In the genomic region with DNA sequence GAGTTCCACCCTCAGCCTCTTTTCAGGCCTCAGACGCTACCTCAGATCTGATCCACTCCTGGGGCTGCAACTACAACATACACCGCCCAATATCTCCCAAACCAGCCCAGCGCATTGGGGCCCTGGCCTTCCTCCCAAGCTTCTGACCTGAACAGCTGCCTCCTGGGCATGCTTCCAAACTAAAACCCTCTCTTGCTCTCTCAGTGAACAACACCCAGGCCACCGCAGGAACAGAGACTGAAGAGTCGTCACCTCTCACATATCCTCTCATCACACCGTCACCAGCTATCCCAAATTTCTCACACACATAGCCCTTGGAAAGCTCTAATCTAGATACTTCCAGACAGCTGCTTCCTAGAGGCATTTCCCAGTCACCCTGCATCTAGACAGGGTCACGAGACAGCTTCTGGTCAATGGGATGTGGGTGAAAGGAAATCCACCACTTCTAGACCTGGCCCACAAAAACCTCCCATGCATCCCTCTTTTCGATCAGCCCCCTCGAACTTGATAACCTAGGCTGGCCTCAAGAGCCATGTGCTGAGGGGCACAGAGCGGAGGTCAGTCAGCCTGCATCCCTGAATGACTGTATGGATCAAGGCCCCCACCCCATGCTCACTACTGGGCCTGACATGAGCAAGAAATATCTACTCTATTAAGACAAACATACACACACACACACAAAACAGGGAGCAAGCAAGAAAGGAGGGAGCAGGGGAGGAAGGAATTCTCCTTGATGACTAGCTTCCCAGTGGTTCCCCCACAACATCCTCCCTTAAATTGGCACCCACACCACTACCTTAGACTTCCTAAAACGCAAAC, we compare ENCODE assay signal across 1 cellular context.
TF ChIP-seq lines count a peak whose summit lies in the region.

No MANE protein-coding gene starts in this region.

TF ChIP-seq in GM12878, 131 proteins besides CTCF, POLR2A, EP300 and RAD21 (continued from another document):
- TF ChIP-seq ZBTB40 (IDR thresholded peaks at IDR 0.05; ENCODE audit: borderline replicate concordance): no peak
- TF ChIP-seq YY1 (IDR thresholded peaks at IDR 0.05; ENCODE audit: low read depth, low read length): no peak
- TF ChIP-seq, protein P1, sequence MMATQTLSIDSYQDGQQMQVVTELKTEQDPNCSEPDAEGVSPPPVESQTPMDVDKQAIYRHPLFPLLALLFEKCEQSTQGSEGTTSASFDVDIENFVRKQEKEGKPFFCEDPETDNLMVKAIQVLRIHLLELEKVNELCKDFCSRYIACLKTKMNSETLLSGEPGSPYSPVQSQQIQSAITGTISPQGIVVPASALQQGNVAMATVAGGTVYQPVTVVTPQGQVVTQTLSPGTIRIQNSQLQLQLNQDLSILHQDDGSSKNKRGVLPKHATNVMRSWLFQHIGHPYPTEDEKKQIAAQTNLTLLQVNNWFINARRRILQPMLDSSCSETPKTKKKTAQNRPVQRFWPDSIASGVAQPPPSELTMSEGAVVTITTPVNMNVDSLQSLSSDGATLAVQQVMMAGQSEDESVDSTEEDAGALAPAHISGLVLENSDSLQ (IDR thresholded peaks at IDR 0.05): no peak
- no peak for TF ChIP-seq MTA3 (IDR thresholded peaks at IDR 0.05; ENCODE audit: borderline replicate concordance, low read length)
- TF ChIP-seq ZBTB4 (CRISPR knock-in tag; IDR thresholded peaks at IDR 0.05): no peak
- no peak for TF ChIP-seq RBBP5 (conservative IDR thresholded peaks at IDR 0.05)
- no peak for TF ChIP-seq SPI1 (IDR thresholded peaks at IDR 0.05; ENCODE audit: borderline replicate concordance, insufficient read depth, low read depth, low read length)
- TF ChIP-seq PAX8 (IDR thresholded peaks at IDR 0.05): no peak
- TF ChIP-seq ELK1 (IDR thresholded peaks at IDR 0.05; ENCODE audit: low read depth, low read length): no peak
- no peak for TF ChIP-seq LARP7 (IDR thresholded peaks at IDR 0.05)
TF ChIP-seq in GM12878: peak in this region for 0.
